11 cellular contexts compared by ENCODE assay signal in the genomic region with DNA sequence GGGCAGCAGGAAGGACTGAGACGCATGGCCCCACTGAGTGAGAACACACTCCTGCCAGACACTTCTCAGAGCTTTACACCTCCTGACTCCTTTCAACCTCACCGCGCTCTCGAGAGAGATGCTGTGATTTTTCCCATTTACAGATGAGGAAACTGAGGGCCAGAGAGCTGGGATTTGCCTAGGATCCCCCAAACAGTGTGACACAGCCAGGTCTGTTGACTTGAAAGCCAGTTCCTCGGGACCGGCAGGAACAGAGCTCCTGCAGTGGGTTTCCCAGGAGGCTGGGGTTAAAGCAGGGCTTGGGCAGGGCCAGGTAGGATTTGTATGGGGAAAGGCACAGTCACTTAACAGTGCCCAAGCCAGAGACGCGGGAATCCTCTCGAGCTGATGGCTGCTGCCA.
A peak's percentile ranks its signal among the peaks of the same experiment; 100 is the strongest.
DNase-seq lines count a peak whose midpoint lies in the region; ATAC-seq and TF ChIP-seq lines count a peak whose summit lies in the region.
"Had no signal": no experiment of that assay in that cellular context is flagged by ENCODE, and none has a peak within 500 bp of the region (broad histone marks: within the 10 kb centered on the region; RNA-seq: fewer than 3 reads in every experiment).

No MANE protein-coding gene starts in this region.

- no peak overlapping the region for H3K9ac ChIP-seq in trophoblast cell (ENCODE audit: low read length)

- no peak overlapping the region for H3K4me2 ChIP-seq in trophoblast cell (ENCODE audit: low read length)

- TF ChIP-seq POLR2A in esophagus squamous epithelium (IDR thresholded peaks at IDR 0.05) = no peak

- no peak overlapping the region for H4K8ac ChIP-seq in trophoblast cell (ENCODE audit: low read depth, low read length)

- intact Hi-C loops in esophagus squamous epithelium (cut with DNase I) = no loop called here

- no peaks in the 10 kb centered on the region for H3K27me3 ChIP-seq in esophagus squamous epithelium
- H3K27me3 ChIP-seq in trophoblast cell (ENCODE audit: insufficient read depth, low read length) = no peaks in the 10 kb centered on the region

- no peaks in the 10 kb centered on the region for H3K9me3 Mint-ChIP-seq in stimulated activated naive CD8-positive, alpha-beta T cell treated with anti-CD3 and anti-CD28 coated beads, Interleukin-15, Interleukin-2, amounts not matched to agents 100 ng/mL and 50 ng/mL, for 24 hours
- H3K9me3 Mint-ChIP-seq in stimulated activated naive CD8-positive, alpha-beta T cell treated with anti-CD3 and anti-CD28 coated beads, Interleukin-15, amount 100 ng/mL, for 72 hours = no peaks in the 10 kb centered on the region

- H3K27ac ChIP-seq in esophagus squamous epithelium (peak overlapping the region; percentile 76 to 94 (median 90)), trophoblast cell (ENCODE audit: low read depth, low read length) (no peak overlapping the region)
- H3K27ac ChIP-seq: C4-2B had no signal

- H3K36me3 ChIP-seq in esophagus squamous epithelium = peaks cover 0 to 53% (median 0%) of the 10 kb centered on the region in 3 donors
- peaks cover 18 to 33% of the 10 kb centered on the region in 2 experiments for H3K36me3 ChIP-seq in trophoblast cell (ENCODE audit: control insufficient read depth in 1 of 2, insufficient read depth in 2 of 2, low read length in 2 of 2)

- DNase-seq in stimulated activated naive CD8-positive, alpha-beta T cell treated with anti-CD3 and anti-CD28 coated beads, Interleukin-15, amount 100 ng/mL, for 72 hours = no peak
- DNase-seq in esophagus squamous epithelium (lab: John Stamatoyannopoulos, UW) = no peak
- no peak for DNase-seq in trophoblast cell
- DNase-seq in foreskin melanocyte = no peak
- no peak for DNase-seq in H4 (ENCODE audit: low spot score)
- no peak for DNase-seq in stimulated activated CD4-positive, alpha-beta T cell treated with anti-CD3 and anti-CD28 coated beads, Interleukin-12 subunit alpha, Interleukin-12 subunit beta, amount 100 ng/mL, for 4 hours
- DNase-seq: activated T-cell treated with anti-CD3 and anti-CD28 coated beads, Interleukin-2, amount 50 U/mL, for 1 hour; effector memory CD4-positive, alpha-beta T cell had no signal

- peaks cover 22% of the 10 kb centered on the region for H3K79me2 ChIP-seq in trophoblast cell (ENCODE audit: control insufficient read depth, insufficient read depth, low read length, poor library complexity)

- no peak overlapping the region for H3K4ac ChIP-seq in trophoblast cell (ENCODE audit: low read depth, low read length)

- peak overlapping the region; percentile 60 for H4K91ac ChIP-seq in trophoblast cell (ENCODE audit: low read depth, low read length)

- ATAC-seq in stimulated activated naive CD8-positive, alpha-beta T cell treated with anti-CD3 and anti-CD28 coated beads, Interleukin-15, amount 100 ng/mL, for 72 hours = no peak
- ATAC-seq in HG02870 (IDR thresholded peaks at IDR 0.05; ENCODE audit: unreplicated experiment) = no peak

- no peak overlapping the region for H3K4me3 ChIP-seq in esophagus squamous epithelium
- H3K4me3 ChIP-seq in trophoblast cell (ENCODE audit: low read depth, low read length) = no peak overlapping the region

- peak overlapping the region; percentile 80 for H2AK5ac ChIP-seq in trophoblast cell (ENCODE audit: low read length)

- H3K23ac ChIP-seq in trophoblast cell (ENCODE audit: low read length) = no peak overlapping the region

- no peak overlapping the region for H2AFZ ChIP-seq in trophoblast cell (ENCODE audit: insufficient read depth, low read length, poor library complexity)

- H2BK120ac ChIP-seq in trophoblast cell (ENCODE audit: insufficient read depth, low read length, poor library complexity) = peak overlapping the region; percentile 9

- H3K36me3 Mint-ChIP-seq in stimulated activated naive CD8-positive, alpha-beta T cell treated with anti-CD3 and anti-CD28 coated beads, Interleukin-15, Interleukin-2, amounts not matched to agents 100 ng/mL and 50 ng/mL, for 24 hours (ENCODE audit: low read depth) = no peaks in the 10 kb centered on the region

- H3K79me1 ChIP-seq in trophoblast cell (ENCODE audit: low read length) = peaks cover 71% of the 10 kb centered on the region

- H4K12ac ChIP-seq in trophoblast cell (ENCODE audit: low read depth, low read length) = no peak overlapping the region

- peak overlapping the region; percentile 13 for H3K18ac ChIP-seq in trophoblast cell (ENCODE audit: low read length)

- H3K9me3 ChIP-seq in esophagus squamous epithelium (no peaks in the 10 kb centered on the region), trophoblast cell (ENCODE audit: insufficient read depth, low read depth, low read length) (no peaks in the 10 kb centered on the region)

- no peaks in the 10 kb centered on the region for H3K27me3 Mint-ChIP-seq in stimulated activated naive CD8-positive, alpha-beta T cell treated with anti-CD3 and anti-CD28 coated beads, Interleukin-15, Interleukin-2, amounts not matched to agents 100 ng/mL and 50 ng/mL, for 24 hours
- H3K27me3 Mint-ChIP-seq in stimulated activated naive CD8-positive, alpha-beta T cell treated with anti-CD3 and anti-CD28 coated beads, Interleukin-15, amount 100 ng/mL, for 72 hours = no peaks in the 10 kb centered on the region

- no peak overlapping the region for H2BK5ac ChIP-seq in trophoblast cell (ENCODE audit: low read depth, low read length, poor library complexity)

- H3K4me1 ChIP-seq in esophagus squamous epithelium = peaks cover 53 to 83% (median 66%) of the 10 kb centered on the region in 3 donors
- peaks cover 66 to 68% of the 10 kb centered on the region in 2 experiments for H3K4me1 ChIP-seq in trophoblast cell (ENCODE audit: control insufficient read depth in 1 of 2, insufficient read depth in 2 of 2, low read length in 2 of 2)

- H2BK12ac ChIP-seq in trophoblast cell (ENCODE audit: low read length) = peak overlapping the region; percentile 34

- H3K27ac Mint-ChIP-seq in stimulated activated naive CD8-positive, alpha-beta T cell treated with anti-CD3 and anti-CD28 coated beads, Interleukin-15, Interleukin-2, amounts not matched to agents 100 ng/mL and 50 ng/mL, for 24 hours = peak overlapping the region; percentile 86
- H3K27ac Mint-ChIP-seq in stimulated activated naive CD8-positive, alpha-beta T cell treated with anti-CD3 and anti-CD28 coated beads, Interleukin-15, amount 100 ng/mL, for 72 hours = no peak overlapping the region

- H3K4me1 Mint-ChIP-seq in stimulated activated naive CD8-positive, alpha-beta T cell treated with anti-CD3 and anti-CD28 coated beads, Interleukin-15, Interleukin-2, amounts not matched to agents 100 ng/mL and 50 ng/mL, for 24 hours (ENCODE audit: low read depth) = peaks cover 40% of the 10 kb centered on the region
- H3K4me1 Mint-ChIP-seq in stimulated activated naive CD8-positive, alpha-beta T cell treated with anti-CD3 and anti-CD28 coated beads, Interleukin-15, amount 100 ng/mL, for 72 hours = peaks cover 50% of the 10 kb centered on the region

- no peak for TF ChIP-seq CTCF in esophagus squamous epithelium (IDR thresholded peaks at IDR 0.05)

- no peak overlapping the region for H3K4me3 Mint-ChIP-seq in stimulated activated naive CD8-positive, alpha-beta T cell treated with anti-CD3 and anti-CD28 coated beads, Interleukin-15, Interleukin-2, amounts not matched to agents 100 ng/mL and 50 ng/mL, for 24 hours
- H3K4me3 Mint-ChIP-seq in stimulated activated naive CD8-positive, alpha-beta T cell treated with anti-CD3 and anti-CD28 coated beads, Interleukin-15, amount 100 ng/mL, for 72 hours = no peak overlapping the region

- WGBS in esophagus squamous epithelium, 2 donors = 95 to 100% methylated on average over 4 to 7 of the region's 9 CpGs
- no CpG with 5 or more reads among the region's 9 CpGs for WGBS in trophoblast cell (ENCODE audit: extremely low coverage, insufficient coverage, insufficient read length)

- peak overlapping the region; percentile 2 for H3K14ac ChIP-seq in trophoblast cell (ENCODE audit: low read length)
